In genomic region chr12:67506739-67507138, GRCh38 we compare ENCODE assay signal across 22 cellular contexts.
DNase-seq lines count a peak whose midpoint lies in the region; ATAC-seq, FAIRE-seq and TF ChIP-seq lines count a peak whose summit lies in the region.
"Had no signal": no experiment of that assay in that cellular context is flagged by ENCODE, and none has a peak within 500 bp of the region (broad histone marks: within the 10 kb centered on the region; RNA-seq: fewer than 3 reads in every experiment).

No MANE protein-coding gene starts in this region.

- H3K9me3 ChIP-seq in HUES64 (ENCODE audit: insufficient read depth, low read depth, low read length) (no peaks in the 10 kb centered on the region), H1 (ENCODE audit: insufficient read depth in 2 of 2, low read depth in 1 of 2, low read length in 1 of 2) (no peaks in the 10 kb centered on the region), neural progenitor cell (ENCODE audit: low read depth) (no peaks in the 10 kb centered on the region)
- H3K9me3 ChIP-seq: A549, Caco-2 had no signal

- H3K9me3 Mint-ChIP-seq in Calu3 (ENCODE audit: low read depth, unreplicated experiment), result no peaks in the 10 kb centered on the region
- H3K9me3 Mint-ChIP-seq in neural progenitor cell, result no peaks in the 10 kb centered on the region
- no peaks in the 10 kb centered on the region for H3K9me3 Mint-ChIP-seq in chondrocyte (ENCODE audit: low read depth)
- H3K9me3 Mint-ChIP-seq: CD4-positive, alpha-beta T cell had no signal

- no peak overlapping the region for H3K23ac ChIP-seq in H1 (ENCODE audit: insufficient read length)

- no peak overlapping the region for H2AK5ac ChIP-seq in H1 (ENCODE audit: low read depth, low read length)

- peak overlapping the region; percentile 85 for H3K4ac ChIP-seq in H1 (replicated peaks; ENCODE audit: insufficient read length, low read depth, low read length)

- POLR2A ChIA-PET in H1 (lab: Charles Lee; ENCODE audit: partially characterized antibody) (interaction anchor here (1.7 kb wide), 1 partner anchor 141 kb away, joined by 4 read pairs; the partner anchor contains the start of gene DYRK2), HEK293T (lab: Yijun Ruan, JAX) (no interaction called here)

- BruUV-seq in Calu3 (replicated peaks; lab: Mats Ljungman, UMichigan), result no TSS peak

- no peak for TF ChIP-seq POLR2A in H1 (IDR thresholded peaks at IDR 0.05; ENCODE audit: control extremely low read depth in 1 of 2, low read depth in 2 of 2, low read length in 2 of 2)

- WGBS in HUES64, result 12% methylated on average over 3 of the region's 3 CpGs
- 25% methylated on average over 3 of the region's 3 CpGs; no CpG with 5 or more reads in 1 of the 2 experiments for WGBS in H1 (ENCODE audit: extremely low coverage in 1 of 2, insufficient coverage in 1 of 2, insufficient read length in 1 of 2, insufficient replicate concordance in 2 of 2, low coverage in 1 of 2, low lambda C conversion rate in 2 of 2, missing lambda C conversion rate in 1 of 2), 2 experiments

- H2AFZ ChIP-seq in H1 (ENCODE audit: low read length), result no peak overlapping the region; the same call in 1 of the 2 replicates
- peak overlapping the region; percentile 77 for H2AFZ ChIP-seq in neural progenitor cell (replicated peaks)
- H2AFZ ChIP-seq: GM23248 had no signal

- H3K79me1 ChIP-seq in H1 (ENCODE audit: low read depth, low read length), result no peaks in the 10 kb centered on the region

- H2BK5ac ChIP-seq in H1 (ENCODE audit: low read depth, low read length), result peak overlapping the region; percentile 12; the same call in 1 of the 2 replicates

- DNase-seq in Calu3 (no peak), H1 (ENCODE audit: low read depth in 1 of 2, low spot score in 2 of 2) (no peak), neural progenitor cell (ENCODE audit: low spot score) (peak; percentile 22), HEK293T (ENCODE audit: extremely low spot score) (no peak), mesenteric fat pad (ENCODE audit: low spot score) (no peak), chondrocyte (ENCODE audit: low spot score) (no peak)
- DNase-seq: AML-193; Caco-2; CD4-positive, alpha-beta T cell; DMS153; DMS79; GDM1; GM23248; H7; IMR-90 had no signal

- peak overlapping the region; percentile 40; the same call in 1 of the 2 replicates for H2BK20ac ChIP-seq in H1 (ENCODE audit: low read length)

- H2BK12ac ChIP-seq in H1 (ENCODE audit: low read depth, low read length), result no peak overlapping the region; the same call in 1 of the 2 replicates

- no peak for TF ChIP-seq CTCF in Calu3 (IDR thresholded peaks at IDR 0.05; ENCODE audit: unreplicated experiment)
- TF ChIP-seq CTCF in H1 (IDR thresholded peaks at IDR 0.05; ENCODE audit: control extremely low read depth in 1 of 3, insufficient read depth in 1 of 3, low read depth in 1 of 3, low read length in 3 of 3), result no peak
- TF ChIP-seq CTCF in neural progenitor cell (IDR thresholded peaks at IDR 0.05), result no peak
- no peak for TF ChIP-seq CTCF in chondrocyte (IDR thresholded peaks at IDR 0.05)

- H3K4me3 Mint-ChIP-seq in Calu3 (ENCODE audit: low read depth, unreplicated experiment) (no peak overlapping the region), neural progenitor cell (no peak overlapping the region), chondrocyte (ENCODE audit: unreplicated experiment) (no peak overlapping the region)
- H3K4me3 Mint-ChIP-seq: CD4-positive, alpha-beta T cell had no signal

- FAIRE-seq in H1 (lab: Jason Lieb, UNC), result peak; percentile 84
- FAIRE-seq: A549, GM12892, K562 had no signal

- H3K27ac ChIP-seq in HUES64 (ENCODE audit: low read depth, low read length) (peak overlapping the region; percentile 54; the same call in 1 of the 2 replicates), H1 (ENCODE audit: low read depth, low read length) (no peak overlapping the region), neural progenitor cell (no peak overlapping the region)
- H3K27ac ChIP-seq: 22Rv1, A549, C4-2B, GM23248 had no signal

- peak overlapping the region; percentile 38 for H2BK120ac ChIP-seq in H1 (replicated peaks; ENCODE audit: low read depth, low read length)

- TF ChIP-seq RAD21 in H1 (IDR thresholded peaks at IDR 0.05 in 1 of 2, conservative IDR thresholded peaks at IDR 0.05 in 1 of 2; ENCODE audit: low read depth in 2 of 2, low read length in 2 of 2), result no peak

- no peaks in the 10 kb centered on the region for H3K36me3 Mint-ChIP-seq in Calu3 (ENCODE audit: insufficient read depth, unreplicated experiment)
- no peaks in the 10 kb centered on the region for H3K36me3 Mint-ChIP-seq in neural progenitor cell
- H3K36me3 Mint-ChIP-seq in chondrocyte (ENCODE audit: low read depth), result no peaks in the 10 kb centered on the region

- H2BK15ac ChIP-seq in H1 (ENCODE audit: low read length), result no peak overlapping the region

- intact Hi-C loops in Calu3 (cut with micrococcal nuclease; ENCODE audit: unreplicated experiment), result no loop called here

- H3K9ac ChIP-seq in HUES64 (ENCODE audit: low read depth, low read length) (no peak overlapping the region), H1 (replicated peaks in 1 of 4; ENCODE audit: extremely low read depth in 1 of 4, low read depth in 3 of 4, low read length in 3 of 4) (no peak overlapping the region), neural progenitor cell (no peak overlapping the region)
- H3K9ac ChIP-seq: GM23248 had no signal

- no peak overlapping the region for H3K14ac ChIP-seq in H1 (ENCODE audit: insufficient read length)

- H3F3A ChIP-seq in neural progenitor cell (ENCODE audit: low read depth), result no peaks in the 10 kb centered on the region

- no peak for ATAC-seq in GM18502 (IDR thresholded peaks at IDR 0.05; ENCODE audit: poor library complexity, unreplicated experiment)
- ATAC-seq: A549, K562 had no signal

- no peak overlapping the region for H4K91ac ChIP-seq in H1 (replicated peaks; ENCODE audit: insufficient read length, low read length)

- no peak overlapping the region for H4K8ac ChIP-seq in H1 (ENCODE audit: extremely low read depth, insufficient read depth, low read length)

- H3K27ac Mint-ChIP-seq in Calu3 (ENCODE audit: unreplicated experiment), result peak overlapping the region; percentile 15
- H3K27ac Mint-ChIP-seq in neural progenitor cell, result no peak overlapping the region
- H3K27ac Mint-ChIP-seq in chondrocyte (ENCODE audit: unreplicated experiment), result no peak overlapping the region
- H3K27ac Mint-ChIP-seq: CD4-positive, alpha-beta T cell had no signal

- H4K5ac ChIP-seq in H1 (ENCODE audit: insufficient read length, low read depth, low read length), result no peak overlapping the region

- H3K18ac ChIP-seq in H1 (ENCODE audit: extremely low read depth, low read length), result no peak overlapping the region

- no peak overlapping the region for H3K56ac ChIP-seq in H1 (replicated peaks; ENCODE audit: insufficient read length, low read depth, low read length)

- no peaks in the 10 kb centered on the region for H4K20me1 ChIP-seq in H1 (replicated peaks in 1 of 2; ENCODE audit: control insufficient read depth in 1 of 2, insufficient read depth in 2 of 2, low read length in 2 of 2)
- H4K20me1 ChIP-seq in neural progenitor cell (ENCODE audit: low read depth), result no peaks in the 10 kb centered on the region

- H3K79me2 ChIP-seq in H1 (ENCODE audit: control insufficient read depth in 1 of 2, insufficient read depth in 2 of 2, low read length in 2 of 2) (no peaks in the 10 kb centered on the region), neural progenitor cell (ENCODE audit: low read depth) (no peaks in the 10 kb centered on the region)

- H3K36me3 ChIP-seq in HUES64 (ENCODE audit: insufficient read depth, low read length) (no peaks in the 10 kb centered on the region), H1 (ENCODE audit: control insufficient read depth in 2 of 4, insufficient read depth in 4 of 4, low read length in 3 of 4) (no peaks in the 10 kb centered on the region), neural progenitor cell (no peaks in the 10 kb centered on the region)

- no peak for TF ChIP-seq EP300 in H1 (IDR thresholded peaks at IDR 0.05; ENCODE audit: borderline replicate concordance in 1 of 2, low read depth in 2 of 2, low read length in 2 of 2)

- H3K4me3 ChIP-seq in HUES64 (ENCODE audit: low read length), result no peak overlapping the region
- H3K4me3 ChIP-seq in H1 (ENCODE audit: extremely low read depth in 1 of 4, insufficient read depth in 2 of 4, low read depth in 3 of 4, low read length in 4 of 4), result no peak overlapping the region
- no peak overlapping the region for H3K4me3 ChIP-seq in neural progenitor cell
- H3K4me3 ChIP-seq: A549, GM23248, K562 had no signal

- no peaks in the 10 kb centered on the region; the same call in 1 of the 2 replicates for H3K23me2 ChIP-seq in H1 (ENCODE audit: low read depth, low read length)

- H3K4me1 Mint-ChIP-seq in Calu3 (ENCODE audit: low read depth, unreplicated experiment), result peaks cover 21% of the 10 kb centered on the region
- H3K4me1 Mint-ChIP-seq in neural progenitor cell, result peaks cover 12% of the 10 kb centered on the region
- H3K4me1 Mint-ChIP-seq in chondrocyte (ENCODE audit: low read depth), result peaks cover 11% of the 10 kb centered on the region

- CTCF ChIA-PET in Calu3 (lab: Charles Lee), result interaction anchor here (0.6 kb wide), 1 partner anchor 172 kb away, joined by 3 read pairs; no protein-coding TSS in a partner anchor
- CTCF ChIA-PET in H1 (lab: Charles Lee; ENCODE audit: partially characterized antibody), result interaction anchor here (0.6 to 2.3 kb wide), 3 partner anchors 11 to 444 kb away, joined by 3 to 7 read pairs (median 3); no protein-coding TSS in a partner anchor
- CTCF ChIA-PET in HEK293T (lab: Yijun Ruan, JAX), result no interaction called here

- H3K27me3 Mint-ChIP-seq in Calu3 (ENCODE audit: unreplicated experiment) (no peaks in the 10 kb centered on the region), neural progenitor cell (ENCODE audit: insufficient read depth, low read depth) (no peaks in the 10 kb centered on the region), chondrocyte (ENCODE audit: low read depth) (peaks cover 3% of the 10 kb centered on the region)
- H3K27me3 Mint-ChIP-seq: CD4-positive, alpha-beta T cell had no signal

- H3K4me1 ChIP-seq in HUES64 (ENCODE audit: insufficient read depth, low read length), result peaks cover 17% of the 10 kb centered on the region
- H3K4me1 ChIP-seq in H1 (replicated peaks in 1 of 4; ENCODE audit: control insufficient read depth in 3 of 4, insufficient read depth in 4 of 4, low read length in 3 of 4), result peaks cover 0 to 5% (median 2%) of the 10 kb centered on the region in 4 experiments; a peak in 2 of 7 replicates
- H3K4me1 ChIP-seq in neural progenitor cell, result peaks cover 12% of the 10 kb centered on the region
- H3K4me1 ChIP-seq: A549, Caco-2 had no signal

- peak overlapping the region in 1 of 2 experiments; percentile 40; a peak in 1 of 4 replicates for H3K4me2 ChIP-seq in H1 (ENCODE audit: insufficient read depth in 1 of 2, low read depth in 2 of 2, low read length in 2 of 2)
- peak overlapping the region; percentile 37 for H3K4me2 ChIP-seq in neural progenitor cell
- H3K4me2 ChIP-seq: A549 had no signal

- no peaks in the 10 kb centered on the region for H3K27me3 ChIP-seq in HUES64 (ENCODE audit: insufficient read depth, low read length)
- no peaks in the 10 kb centered on the region for H3K27me3 ChIP-seq in H1 (replicated peaks in 1 of 4; ENCODE audit: control insufficient read depth in 3 of 4, extremely low read depth in 1 of 4, insufficient read depth in 3 of 4, low read length in 3 of 4)
- H3K27me3 ChIP-seq in neural progenitor cell, result no peaks in the 10 kb centered on the region

TF ChIP-seq in H1, 55 proteins besides CTCF, POLR2A, EP300 and RAD21 (continues in another document):
- TF ChIP-seq SIRT6 (IDR thresholded peaks at IDR 0.05; ENCODE audit: low read length), result no peak

TF ChIP-seq in HEK293T, 16 proteins besides CTCF, POLR2A, EP300 and RAD21 (continues in another document):
- no peak for TF ChIP-seq ZNF384 (IDR thresholded peaks at IDR 0.05)
